29 cellular contexts compared by ENCODE assay signal in the genomic region with DNA sequence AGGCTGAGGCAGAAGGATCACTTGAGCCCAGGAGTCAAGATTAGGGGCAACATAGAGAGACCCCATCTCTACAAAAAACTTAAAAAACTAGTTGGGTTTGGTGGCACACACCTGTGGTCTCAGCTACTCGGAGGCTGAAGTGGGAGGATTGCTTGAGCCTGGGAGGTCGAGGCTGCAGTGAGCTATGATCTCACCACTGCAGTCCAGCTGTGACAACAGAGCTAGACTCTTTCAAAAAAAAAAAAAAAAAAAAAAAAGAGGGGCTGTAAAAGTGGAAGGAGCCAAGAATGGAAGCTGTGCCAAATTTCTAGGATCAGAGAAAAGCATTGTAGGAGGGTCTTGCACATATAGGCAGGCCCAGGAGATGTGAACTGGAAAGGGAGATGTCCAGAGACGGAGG. TPM values are rescaled to one million over a fixed set of nuclear protein-coding genes. Genes with fewer than 3 reads are reported as not detected.
"Had no signal": no experiment of that assay in that cellular context is flagged by ENCODE, and none has a peak within 500 bp of the region (broad histone marks: within the 10 kb centered on the region; RNA-seq: fewer than 3 reads in every experiment).

No MANE protein-coding gene starts in this region.

- H3K27me3 ChIP-seq: hepatocyte, right atrium auricular region, testis, upper lobe of right lung, vagina had no signal

- H3K27ac Mint-ChIP-seq: memory B cell; mesothelial cell of epicardium; nephron; stimulated activated naive B cell treated with anti-CD40 and anti-IgM and Interleukin-4, amounts not matched to agents 10 μg/mL and 1 μg/mL and 100 μg/mL, for 72 hours; stimulated activated naive CD8-positive, alpha-beta T cell treated with anti-CD3 and anti-CD28 coated beads, Interleukin-15, amount 100 ng/mL, for 72 hours had no signal

- H3K27me3 Mint-ChIP-seq: memory B cell; stimulated activated naive CD8-positive, alpha-beta T cell treated with anti-CD3 and anti-CD28 coated beads, Interleukin-15, amount 100 ng/mL, for 72 hours had no signal

- H3K4me1 ChIP-seq: testis had no signal

- ATAC-seq: gastrocnemius medialis; left cardiac atrium; lower lobe of right lung; stimulated activated naive B cell treated with anti-CD40 and anti-IgM and Interleukin-4, amounts not matched to agents 10 μg/mL and 1 μg/mL and 100 μg/mL, for 72 hours; stimulated activated naive CD8-positive, alpha-beta T cell treated with anti-CD3 and anti-CD28 coated beads, Interleukin-15, amount 100 ng/mL, for 72 hours; upper lobe of right lung had no signal

- H3K27ac ChIP-seq: epithelial cell of prostate, esophagus muscularis mucosa, gastrocnemius medialis, hepatocyte, left ventricle myocardium inferior, lower lobe of right lung, right atrium auricular region, sigmoid colon, skin epidermis, testis, tibial nerve, upper lobe of right lung, vagina had no signal

- H3K4me3 ChIP-seq: esophagus muscularis mucosa, gastrocnemius medialis, hepatocyte, left ventricle myocardium inferior, lower lobe of right lung, right atrium auricular region, sigmoid colon, skin epidermis, testis, tibial nerve, upper lobe of right lung, vagina had no signal

- H3K4me3 Mint-ChIP-seq: memory B cell; mesothelial cell of epicardium; nephron; stimulated activated naive B cell treated with anti-CD40 and anti-IgM and Interleukin-4, amounts not matched to agents 10 μg/mL and 1 μg/mL and 100 μg/mL, for 72 hours; stimulated activated naive CD8-positive, alpha-beta T cell treated with anti-CD3 and anti-CD28 coated beads, Interleukin-15, amount 100 ng/mL, for 72 hours had no signal

- H3K9me3 Mint-ChIP-seq: nephron had no signal

- H3K36me3 ChIP-seq: gastrocnemius medialis, right atrium auricular region had no signal

- H3K9me3 ChIP-seq: esophagus muscularis mucosa, gastrocnemius medialis, left ventricle myocardium inferior, lower lobe of right lung, right atrium auricular region, sigmoid colon, testis, tibial nerve, upper lobe of right lung, vagina had no signal

- DNase-seq: effector memory CD4-positive, alpha-beta T cell; gastrocnemius medialis; kidney; left cardiac atrium; left ventricle myocardium inferior; lower lobe of right lung; posterior cingulate gyrus; sigmoid colon; stimulated activated CD4-positive, alpha-beta T cell treated with anti-CD3 and anti-CD28 coated beads, Interleukin-2, amount 100 ng/mL, for 24 hours; stimulated activated CD4-positive, alpha-beta T cell treated with anti-CD3 and anti-CD28 coated beads, Interleukin-4, amount 100 ng/mL, for 4 hours; stimulated activated naive B cell treated with anti-CD40 and anti-IgM and Interleukin-4, amounts not matched to agents 10 μg/mL and 1 μg/mL and 100 μg/mL, for 72 hours; stimulated activated naive CD8-positive, alpha-beta T cell treated with anti-CD3 and anti-CD28 coated beads, Interleukin-15, amount 100 ng/mL, for 72 hours; testis; upper lobe of right lung had no signal

RNA-seq across cellular contexts. Expression of a gene that starts 15.3 kb away (rescaled TPM):
- total RNA-seq: esophagus muscularis mucosa, fibroblast of villous mesenchyme, gastrocnemius medialis, kidney, left cardiac atrium, left ventricle myocardium inferior, mucosa of gallbladder, myocyte, osteocyte, sigmoid colon, subcutaneous adipose tissue, tibial nerve, upper lobe of right lung, vagina had no signal
- polyA plus RNA-seq: hepatocyte had no signal

RNA-seq across cellular contexts. Expression of a gene that starts 33.4 kb away (rescaled TPM):
- total RNA-seq: gastrocnemius medialis, left ventricle myocardium inferior, myocyte, right atrium auricular region, tibial nerve, upper lobe of right lung had no signal

RNA-seq across cellular contexts. Expression of a gene that starts 37.3 kb away (rescaled TPM):
- total RNA-seq: fibroblast of villous mesenchyme, gastrocnemius medialis, hepatocyte, kidney, left cardiac atrium, left ventricle myocardium inferior, lower lobe of right lung, mesothelial cell of epicardium, mucosa of gallbladder, myocyte, osteocyte, right atrium auricular region, subcutaneous adipose tissue, tibial nerve, upper lobe of right lung had no signal
- polyA plus RNA-seq: hepatocyte had no signal
